In the genomic region with DNA sequence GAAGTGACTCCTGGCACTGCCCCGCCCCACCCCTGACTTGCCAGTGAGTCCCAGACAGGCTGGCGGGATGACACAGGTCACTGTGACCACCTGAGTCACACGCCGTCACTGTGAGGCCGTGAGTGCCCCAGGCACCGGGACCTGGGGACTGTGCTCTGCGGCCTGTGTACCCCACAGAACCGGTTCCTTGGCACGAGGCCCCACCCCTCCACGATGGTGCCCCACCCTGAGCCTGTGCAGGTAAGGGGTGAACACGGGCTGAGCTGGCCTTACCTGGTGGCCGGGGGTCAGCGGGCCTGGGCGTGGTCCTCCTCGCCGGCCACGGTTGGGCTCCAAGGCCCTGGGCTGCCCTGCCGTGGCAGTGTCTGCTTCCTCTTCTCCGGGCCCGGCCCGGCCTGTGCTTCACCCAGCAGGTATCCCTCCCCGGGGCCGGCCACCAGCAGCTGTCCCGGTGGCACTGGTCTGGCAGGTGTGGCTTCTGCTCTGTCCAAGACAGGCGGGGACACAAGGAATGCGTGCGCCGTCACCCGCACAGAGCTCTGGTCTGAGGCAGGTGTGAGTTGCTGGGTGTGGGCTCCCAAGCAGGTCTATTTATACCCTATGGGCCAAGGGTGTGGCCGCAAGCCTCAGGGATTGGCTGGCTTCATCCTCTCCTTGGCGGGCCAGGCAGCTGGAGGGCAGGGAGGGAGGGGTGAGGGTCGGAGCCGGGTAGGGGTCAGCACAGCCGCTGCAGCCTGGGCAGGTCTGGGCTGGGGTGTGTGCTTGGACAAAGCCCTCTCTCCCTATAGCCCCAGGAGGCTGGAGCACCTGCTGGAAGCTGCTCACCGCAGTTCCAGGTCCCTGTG, we compare ENCODE assay signal across 14 cellular contexts. TPM values are rescaled to one million over a fixed set of nuclear protein-coding genes. Genes with fewer than 3 reads are reported as not detected.
DNase-seq lines count a peak whose midpoint lies in the region; ATAC-seq and TF ChIP-seq lines count a peak whose summit lies in the region.
"Had no signal": no experiment of that assay in that cellular context is flagged by ENCODE, and none has a peak within 500 bp of the region (broad histone marks: within the 10 kb centered on the region; RNA-seq: fewer than 3 reads in every experiment).

A gene (minus strand): TSS at position 564 of the 845 bp plus-strand sequence. CDS start 1,740 bp downstream, outside the sequence.

- DNase-seq in HT-29 (ENCODE audit: low spot score) (peak; percentile 95), body of pancreas (peak; percentile 37 to 73 (median 53)), mesenchymal stem cell (no peak), OCI-M1 (lab: John Stamatoyannopoulos, UW) (no peak), anterior cingulate cortex (lab: John Stamatoyannopoulos, UW) (no peak)
- DNase-seq: activated CD4-positive, alpha-beta memory T cell treated with anti-CD3 and anti-CD28 coated beads for 36 hours; amygdala; CD4-positive, alpha-beta T cell; immature natural killer cell; NCI-H2081; SW 1271 had no signal

- no peak within 1 kb of the TSS for H3K4ac ChIP-seq in mesenchymal stem cell (ENCODE audit: low read depth in 1 of 2, low read length in 2 of 2)

- peak within 1 kb of the TSS; percentile 76 for H4K91ac ChIP-seq in mesenchymal stem cell (ENCODE audit: low read length)

- peak within 1 kb of the TSS; percentile 78 for H3K27ac ChIP-seq in C4-2B
- H3K27ac ChIP-seq in body of pancreas = peak within 1 kb of the TSS in 3 of 4 donors; percentile 12 to 62 (median 21)
- no peak within 1 kb of the TSS for H3K27ac ChIP-seq in mesenchymal stem cell (ENCODE audit: low read length, poor library complexity, severe bottlenecking)

- no peak for TF ChIP-seq CTCF in C4-2B (conservative IDR thresholded peaks at IDR 0.05)
- no peak for TF ChIP-seq CTCF in body of pancreas (IDR thresholded peaks at IDR 0.05)

- no peaks in the 10 kb centered on the region for H3K79me1 ChIP-seq in mesenchymal stem cell (replicated peaks; ENCODE audit: low read length, poor library complexity, severe bottlenecking)

- no peak within 1 kb of the TSS for H2BK5ac ChIP-seq in mesenchymal stem cell (ENCODE audit: low read depth, low read length, poor library complexity, severe bottlenecking)

- no peak within 1 kb of the TSS for H3K4me2 ChIP-seq in mesenchymal stem cell (ENCODE audit: low read length, poor library complexity, severe bottlenecking)

- no peak within 1 kb of the TSS for H2AFZ ChIP-seq in mesenchymal stem cell (ENCODE audit: low read depth, low read length)

- no peak within 1 kb of the TSS for H3K14ac ChIP-seq in mesenchymal stem cell (ENCODE audit: low read length in 2 of 2)

- H3K9me3 ChIP-seq in body of pancreas (no peaks in the 10 kb centered on the region), mesenchymal stem cell (ENCODE audit: control insufficient read depth, low read length) (no peaks in the 10 kb centered on the region)

- peaks cover 16% of the 10 kb centered on the region for H3K4me1 ChIP-seq in body of pancreas
- H3K4me1 ChIP-seq in mesenchymal stem cell (ENCODE audit: control insufficient read depth, insufficient read depth, low read depth, low read length) = peaks cover 20% of the 10 kb centered on the region

- H3K36me3 ChIP-seq in body of pancreas (replicated peaks in 1 of 2; ENCODE audit: insufficient read depth in 1 of 2, low read depth in 2 of 2) (no peaks in the 10 kb centered on the region), mesenchymal stem cell (ENCODE audit: control insufficient read depth in 1 of 2, insufficient read depth in 2 of 2, low read depth in 1 of 2, low read length in 2 of 2) (no peaks in the 10 kb centered on the region)

- H3K9ac ChIP-seq in mesenchymal stem cell (ENCODE audit: low read length) = no peak within 1 kb of the TSS

- H3K4me3 ChIP-seq in body of pancreas = no peak within 1 kb of the TSS
- no peak within 1 kb of the TSS for H3K4me3 ChIP-seq in mesenchymal stem cell (ENCODE audit: insufficient read depth in 1 of 2, low read depth in 1 of 2, low read length in 2 of 2)

- H3K27me3 ChIP-seq in body of pancreas = no peaks in the 10 kb centered on the region
- peaks cover 0 to 42% of the 10 kb centered on the region in 2 experiments for H3K27me3 ChIP-seq in mesenchymal stem cell (ENCODE audit: control insufficient read depth in 1 of 2, insufficient read depth in 1 of 2, low read length in 2 of 2)

- intact Hi-C loops in body of pancreas (cut with DNase I) = no loop called here

- H2BK15ac ChIP-seq in mesenchymal stem cell (ENCODE audit: low read depth, poor library complexity, severe bottlenecking) = no peak within 1 kb of the TSS

- H3K23ac ChIP-seq in mesenchymal stem cell (ENCODE audit: low read length in 2 of 2) = no peak within 1 kb of the TSS

- TF ChIP-seq POLR2A in body of pancreas (IDR thresholded peaks at IDR 0.05) = peak; percentile 20 to 42 (median 37)

- H4K8ac ChIP-seq in mesenchymal stem cell (ENCODE audit: low read length) = no peak within 1 kb of the TSS

- 35 to 46% methylated on average over 4 to 32 of the region's 35 CpGs for WGBS in body of pancreas, 2 donors
- 88% methylated on average over 32 of the region's 35 CpGs for WGBS in mesenchymal stem cell

- no peak within 1 kb of the TSS for H2AK5ac ChIP-seq in mesenchymal stem cell (ENCODE audit: low read length, severe bottlenecking)

- ATAC-seq in body of pancreas (peak; percentile 41), GM21619 (IDR thresholded peaks at IDR 0.05; ENCODE audit: unreplicated experiment) (no peak), HG03135 (IDR thresholded peaks at IDR 0.05; ENCODE audit: unreplicated experiment) (no peak)

- H2BK12ac ChIP-seq in mesenchymal stem cell (ENCODE audit: low read length in 2 of 2) = no peak within 1 kb of the TSS

- no peak within 1 kb of the TSS for H2BK120ac ChIP-seq in mesenchymal stem cell (ENCODE audit: low read depth, low read length)

- H3K18ac ChIP-seq in mesenchymal stem cell (ENCODE audit: low read depth in 1 of 2, low read length in 2 of 2) = peak within 1 kb of the TSS in 1 of 2 experiments; percentile 16

RNA-seq across cellular contexts. Expression of the gene that starts here (rescaled TPM):
- 16.2 and 16.5 TPM in 2 replicates for total RNA-seq in HT-29 (2014; rRNA removed; shearing (Covaris generic))
- under 1 TPM in 1 of 2 donors, not detected in 1; 0.26 TPM for total RNA-seq in body of pancreas
- polyA plus RNA-seq in mesenchymal stem cell (2013, experiment 1 of 2) = not detected
- polyA plus RNA-seq in mesenchymal stem cell (2013, experiment 2 of 2) = not detected
- total RNA-seq: activated CD4-positive, alpha-beta memory T cell treated with anti-CD3 and anti-CD28 coated beads for 36 hours; CD4-positive, alpha-beta T cell had no signal
- polyA plus RNA-seq: immature natural killer cell had no signal

Comparison
In these comparisons a context has a peak if more than half of its experiments do, and no peak if none do; other contexts are left out.
1. RNA of the gene that starts here (total RNA-seq): 16.2 to 16.5 TPM in HT-29; 0.26 TPM in body of pancreas; every median in the first group is over 10 times any median in the second.
2. Peak in DNase-seq, ATAC-seq and H3K27ac ChIP-seq in body of pancreas; RNA of the gene not detected or under 1 TPM.